ENCODE assay signal across 30 cellular contexts in genomic region chr3:161215186-161215585, GRCh38.
"Had no signal": no experiment of that assay in that cellular context is flagged by ENCODE, and none has a peak within 500 bp of the region (broad histone marks: within the 10 kb centered on the region; RNA-seq: fewer than 3 reads in every experiment).

No MANE protein-coding gene starts in this region.

- H3K4me3 ChIP-seq: coronary artery, esophagus squamous epithelium, heart right ventricle, ovary, psoas muscle, skin epidermis, thoracic aorta, transverse colon, upper lobe of right lung, uterus had no signal

- H3K9me3 Mint-ChIP-seq: immature natural killer cell; stimulated activated naive CD8-positive, alpha-beta T cell treated with anti-CD3 and anti-CD28 coated beads, Interleukin-15, Interleukin-2, amounts not matched to agents 100 ng/mL and 50 ng/mL, for 24 hours had no signal

- H3K4me1 ChIP-seq: psoas muscle, transverse colon, upper lobe of right lung, uterus had no signal

- H3K27ac ChIP-seq: coronary artery, esophagus squamous epithelium, heart right ventricle, ovary, psoas muscle, skin epidermis, thoracic aorta, transverse colon, upper lobe of right lung, uterus had no signal

- H3K4me3 Mint-ChIP-seq: immature natural killer cell; mesothelial cell of epicardium; naive thymus-derived CD8-positive, alpha-beta T cell; nephron progenitor cell; stimulated activated naive B cell treated with anti-CD40 and anti-IgM and Interleukin-4, amounts not matched to agents 10 μg/mL and 1 μg/mL and 100 μg/mL, for 72 hours; stimulated activated naive CD8-positive, alpha-beta T cell treated with anti-CD3 and anti-CD28 coated beads, Interleukin-15, Interleukin-2, amounts not matched to agents 100 ng/mL and 50 ng/mL, for 24 hours had no signal

- DNase-seq: dermis blood vessel endothelial cell; effector memory CD4-positive, alpha-beta T cell; erythroblast; esophagus squamous epithelium; foreskin melanocyte; glutamatergic neuron; heart right ventricle; hypothalamus; immature natural killer cell; islet precursor cell; kidney glomerular epithelial cell; mesenchymal stem cell; naive thymus-derived CD8-positive, alpha-beta T cell; nephron progenitor cell; occipital lobe; ovary; posterior cingulate gyrus; psoas muscle; right cardiac atrium; stimulated activated CD4-positive, alpha-beta T cell treated with anti-CD3 and anti-CD28 coated beads, Interleukin-15, amount 100 ng/mL, for 24 hours; stimulated activated CD4-positive, alpha-beta T cell treated with anti-CD3 and anti-CD28 coated beads, Interleukin-2, amount 100 ng/mL, for 48 hours; stimulated activated naive B cell treated with anti-CD40 and anti-IgM and Interleukin-4, amounts not matched to agents 10 μg/mL and 1 μg/mL and 100 μg/mL, for 72 hours; transverse colon; upper lobe of right lung; uterus had no signal

- ATAC-seq: heart right ventricle; naive thymus-derived CD8-positive, alpha-beta T cell; psoas muscle; right cardiac atrium; stimulated activated naive B cell treated with anti-CD40 and anti-IgM and Interleukin-4, amounts not matched to agents 10 μg/mL and 1 μg/mL and 100 μg/mL, for 72 hours; upper lobe of right lung had no signal

- H3K27ac Mint-ChIP-seq: immature natural killer cell; mesothelial cell of epicardium; naive thymus-derived CD8-positive, alpha-beta T cell; nephron progenitor cell; stimulated activated naive B cell treated with anti-CD40 and anti-IgM and Interleukin-4, amounts not matched to agents 10 μg/mL and 1 μg/mL and 100 μg/mL, for 72 hours; stimulated activated naive CD8-positive, alpha-beta T cell treated with anti-CD3 and anti-CD28 coated beads, Interleukin-15, Interleukin-2, amounts not matched to agents 100 ng/mL and 50 ng/mL, for 24 hours had no signal

- H3K36me3 ChIP-seq: esophagus squamous epithelium, heart right ventricle, ovary, thoracic aorta, transverse colon, upper lobe of right lung, uterus had no signal

- H3K36me3 Mint-ChIP-seq: immature natural killer cell; naive thymus-derived CD8-positive, alpha-beta T cell; stimulated activated naive B cell treated with anti-CD40 and anti-IgM and Interleukin-4, amounts not matched to agents 10 μg/mL and 1 μg/mL and 100 μg/mL, for 72 hours had no signal

- H3K9me3 ChIP-seq: esophagus squamous epithelium, heart right ventricle, ovary, psoas muscle, thoracic aorta, transverse colon, upper lobe of right lung, uterus had no signal

- H3K27me3 ChIP-seq: esophagus squamous epithelium, heart right ventricle, ovary, transverse colon, upper lobe of right lung, uterus had no signal
